ENCODE assay signal across 9 cellular contexts in the genomic region with DNA sequence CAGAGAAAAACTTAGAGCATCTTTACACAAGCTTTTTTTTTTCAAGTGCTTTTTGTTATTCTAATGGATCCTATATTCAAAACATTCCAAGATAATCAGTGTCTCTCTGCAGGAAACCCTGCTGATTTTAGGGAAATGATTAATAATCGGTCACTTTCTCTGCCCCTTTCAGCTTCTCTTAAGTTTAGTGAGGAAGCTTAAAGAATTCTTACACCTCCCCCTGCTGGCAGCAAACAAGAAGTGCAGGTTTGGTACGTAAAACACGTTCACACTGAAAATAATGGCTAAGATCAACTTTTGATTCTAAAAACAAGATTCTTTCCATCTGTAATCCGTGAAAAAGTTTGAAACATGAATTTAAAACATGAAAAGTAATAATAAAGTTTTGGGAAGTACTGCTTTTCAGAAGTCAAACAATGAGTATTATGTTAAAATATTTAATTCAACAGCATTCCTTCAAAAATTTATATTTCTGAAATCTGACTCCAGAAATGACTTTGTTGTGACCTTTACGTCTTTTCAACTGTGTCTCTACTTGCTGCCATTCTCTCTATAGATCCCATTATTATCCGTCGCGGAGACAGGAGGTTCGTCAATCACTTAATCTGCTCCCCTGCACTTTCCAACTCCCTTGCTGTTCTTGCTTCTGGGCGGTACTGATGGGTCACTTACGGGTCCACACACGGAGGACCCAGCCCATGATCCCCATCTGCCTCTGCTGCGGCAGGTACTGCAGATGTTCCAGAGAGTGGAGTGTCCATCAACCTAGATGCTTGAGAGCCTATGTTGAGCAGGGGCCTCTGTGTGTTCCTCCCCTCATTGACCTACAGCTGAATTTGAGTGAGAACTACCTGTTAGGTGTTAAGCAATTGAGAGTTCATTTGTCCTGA.
DNase-seq lines count a peak whose midpoint lies in the region; ATAC-seq and TF ChIP-seq lines count a peak whose summit lies in the region.
"Had no signal": no experiment of that assay in that cellular context is flagged by ENCODE, and none has a peak within 500 bp of the region (broad histone marks: within the 10 kb centered on the region; RNA-seq: fewer than 3 reads in every experiment).

No MANE protein-coding gene starts in this region.

- H3K36me3 ChIP-seq in adipocyte (ENCODE audit: control insufficient read depth, insufficient read depth, low read length, severe bottlenecking) = no peaks in the 10 kb centered on the region
- no peaks in the 10 kb centered on the region for H3K36me3 ChIP-seq in gastrocnemius medialis

- H3K9ac ChIP-seq in adipocyte (ENCODE audit: low read length) = peak overlapping the region; percentile 27

- TF ChIP-seq CTCF in AG04450 (IDR thresholded peaks at IDR 0.05; ENCODE audit: low read depth, low read length) (peak; percentile 88), GM12864 (IDR thresholded peaks at IDR 0.05; ENCODE audit: low read depth, low read length, missing control alignments) (peak; percentile 72), gastrocnemius medialis (IDR thresholded peaks at IDR 0.05 in 4 of 5, conservative IDR thresholded peaks at IDR 0.05 in 1 of 5) (peak; percentile 49 to 73 (median 59))

- POLR2A ChIA-PET in AG04450 (lab: Yijun Ruan, JAX) = no interaction called here

- CTCF ChIA-PET in AG04450 (lab: Charles Lee) = interaction anchor here (0.6 to 3.7 kb wide), 100 partner anchors 9 to 1357 kb away, joined by 3 to 142 read pairs (median 4); a partner anchor contains a TSS

- peaks cover 3% of the 10 kb centered on the region for H3K4me1 ChIP-seq in adipocyte (ENCODE audit: control insufficient read depth, insufficient read depth, low read length)
- H3K4me1 ChIP-seq in right cardiac atrium (ENCODE audit: control insufficient read depth, insufficient read depth, low read length) = no peaks in the 10 kb centered on the region
- H3K4me1 ChIP-seq in gastrocnemius medialis = no peaks in the 10 kb centered on the region

- no peak for DNase-seq in AG04450 (ENCODE audit: low read depth, low spot score)
- peak; percentile 39 for DNase-seq in GM12864 (ENCODE audit: low read depth)
- DNase-seq in NCI-H82 treated with DMSO at 0.1 percent for 48 hours (lab: John Stamatoyannopoulos, UW; ENCODE audit: unreplicated experiment) = peak; percentile 38
- DNase-seq in adipocyte (ENCODE audit: low read depth) = peak; percentile 88
- peak in 2 of 3 donors; percentile 35 to 72 for DNase-seq in right cardiac atrium
- peak; percentile 6 to 18 for DNase-seq in gastrocnemius medialis

- no peak for TF ChIP-seq POLR2A in gastrocnemius medialis (IDR thresholded peaks at IDR 0.05)

- in situ Hi-C loops in gastrocnemius medialis (cut with MboI; ENCODE audit: low sequenced_read_pairs in 4 of 4) = loop anchor here in 3 of 4 donors (5.0 to 10.0 kb wide), 3 partner anchors 327 to 349 kb away; no protein-coding TSS in a partner anchor

- H3K27ac ChIP-seq in AG04450 (ENCODE audit: low read depth, low read length) = no peak overlapping the region
- H3K27ac ChIP-seq in right cardiac atrium (ENCODE audit: low read length) = no peak overlapping the region
- H3K27ac ChIP-seq in gastrocnemius medialis = no peak overlapping the region

- 39% methylated on average over 13 of the region's 13 CpGs for WGBS in right cardiac atrium

- no peaks in the 10 kb centered on the region for H3K9me3 ChIP-seq in AG04450 (ENCODE audit: control insufficient read depth, insufficient read depth, low read length)
- no peaks in the 10 kb centered on the region for H3K9me3 ChIP-seq in adipocyte (ENCODE audit: control insufficient read depth, low read length)
- H3K9me3 ChIP-seq in right cardiac atrium (ENCODE audit: control insufficient read depth, low read length) = no peaks in the 10 kb centered on the region
- no peaks in the 10 kb centered on the region for H3K9me3 ChIP-seq in gastrocnemius medialis

- intact Hi-C loops in right cardiac atrium (cut with DNase I) = loop anchor here (2.0 to 10.0 kb wide), 4 partner anchors 197 to 341 kb away; a partner anchor contains a TSS
- intact Hi-C loops in gastrocnemius medialis (cut with DNase I; ENCODE audit: low total_unique reads) = loop anchor here (5.0 kb wide), 1 partner anchor 339 kb away; no protein-coding TSS in a partner anchor

- H3K4me3 ChIP-seq in AG04450 (ENCODE audit: low read depth, low read length) = no peak overlapping the region
- no peak overlapping the region for H3K4me3 ChIP-seq in GM12864 (ENCODE audit: low read depth, low read length)
- peak overlapping the region; percentile 11 for H3K4me3 ChIP-seq in adipocyte (ENCODE audit: low read length)
- no peak overlapping the region for H3K4me3 ChIP-seq in right cardiac atrium (ENCODE audit: low read length)
- H3K4me3 ChIP-seq in gastrocnemius medialis = peak overlapping the region in 1 of 4 donors; percentile 3

- H3K27me3 ChIP-seq in AG04450 (ENCODE audit: control insufficient read depth, insufficient read depth, low read length) (peaks cover 3% of the 10 kb centered on the region), adipocyte (replicated peaks; ENCODE audit: control insufficient read depth, insufficient read depth, low read length) (no peaks in the 10 kb centered on the region), right cardiac atrium (ENCODE audit: control insufficient read depth, insufficient read depth) (no peaks in the 10 kb centered on the region), gastrocnemius medialis (no peaks in the 10 kb centered on the region)

- ATAC-seq in HG03095 (IDR thresholded peaks at IDR 0.05; ENCODE audit: unreplicated experiment) (peak; percentile 58), right cardiac atrium (peak; percentile 40 to 65), gastrocnemius medialis (peak in 1 of 2 donors; percentile 39), HG02623 (IDR thresholded peaks at IDR 0.05; ENCODE audit: unreplicated experiment) (no peak)
- ATAC-seq: left colon had no signal
